19 cellular contexts compared by ENCODE assay signal in the genomic region with DNA sequence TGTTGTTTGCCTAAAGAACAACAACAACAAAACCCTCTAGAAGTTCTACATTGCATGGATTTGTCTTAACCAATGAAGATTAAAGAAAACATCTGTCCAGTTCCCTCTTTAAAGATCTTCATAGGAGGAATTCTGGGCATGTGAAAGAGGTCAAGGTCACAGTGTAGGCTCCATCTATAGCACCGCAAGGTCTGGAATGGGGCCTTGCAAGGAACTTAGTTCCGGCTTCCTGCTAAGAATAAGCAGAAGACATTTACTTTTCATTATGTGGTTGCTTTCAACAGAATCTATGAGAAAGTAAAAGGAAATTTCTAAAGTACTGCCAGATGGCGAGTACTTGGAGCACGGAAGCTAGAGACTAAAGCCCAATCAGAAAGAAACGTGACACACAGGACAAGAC. TPM values are rescaled to one million over a fixed set of nuclear protein-coding genes. Genes with fewer than 3 reads are reported as not detected.
DNase-seq lines count a peak whose midpoint lies in the region; ATAC-seq and TF ChIP-seq lines count a peak whose summit lies in the region.
"Had no signal": no experiment of that assay in that cellular context is flagged by ENCODE, and none has a peak within 500 bp of the region (broad histone marks: within the 10 kb centered on the region; RNA-seq: fewer than 3 reads in every experiment).

No MANE protein-coding gene starts in this region.

- H2BK12ac ChIP-seq in mesenchymal stem cell (ENCODE audit: low read length in 2 of 2), result no peak overlapping the region

- no peak overlapping the region for H2BK5ac ChIP-seq in mesenchymal stem cell (ENCODE audit: low read depth, low read length, poor library complexity, severe bottlenecking)

- H3K4me3 ChIP-seq in mesenchymal stem cell (ENCODE audit: insufficient read depth in 1 of 2, low read depth in 1 of 2, low read length in 2 of 2) (no peak overlapping the region), osteoblast (ENCODE audit: insufficient read depth, low read length) (no peak overlapping the region)
- H3K4me3 ChIP-seq: GM12878, MG63, SJSA1 had no signal

- H3K4me1 ChIP-seq in mesenchymal stem cell (ENCODE audit: control insufficient read depth, insufficient read depth, low read depth, low read length), result peaks cover 2% of the 10 kb centered on the region
- H3K4me1 ChIP-seq in osteoblast (ENCODE audit: insufficient read depth, low read length), result peaks cover 14% of the 10 kb centered on the region

- H3K27ac Mint-ChIP-seq in chondrocyte (ENCODE audit: unreplicated experiment), result peak overlapping the region; percentile 80

- H4K20me1 ChIP-seq in osteoblast (ENCODE audit: insufficient read depth, low read length), result no peaks in the 10 kb centered on the region

- no peak overlapping the region for H2BK15ac ChIP-seq in mesenchymal stem cell (ENCODE audit: low read depth, poor library complexity, severe bottlenecking)

- H3K14ac ChIP-seq in mesenchymal stem cell (ENCODE audit: low read length in 2 of 2), result no peak overlapping the region

- H3K36me3 Mint-ChIP-seq in chondrocyte (ENCODE audit: low read depth), result peaks cover 3% of the 10 kb centered on the region
- H3K36me3 Mint-ChIP-seq: CD14-positive monocyte had no signal

- H3K9ac ChIP-seq in mesenchymal stem cell (ENCODE audit: low read length), result no peak overlapping the region

- no peaks in the 10 kb centered on the region for H3K27me3 Mint-ChIP-seq in chondrocyte (ENCODE audit: low read depth)

- H2AK5ac ChIP-seq in mesenchymal stem cell (ENCODE audit: low read length, severe bottlenecking), result no peak overlapping the region

- no peaks in the 10 kb centered on the region for H3K79me2 ChIP-seq in osteoblast (ENCODE audit: insufficient read depth, low read length)

- no peaks in the 10 kb centered on the region for H3K79me1 ChIP-seq in mesenchymal stem cell (replicated peaks; ENCODE audit: low read length, poor library complexity, severe bottlenecking)

- H3K36me3 ChIP-seq in mesenchymal stem cell (ENCODE audit: control insufficient read depth in 1 of 2, insufficient read depth in 2 of 2, low read depth in 1 of 2, low read length in 2 of 2) (peaks cover 0 to 2% of the 10 kb centered on the region in 2 experiments), osteoblast (ENCODE audit: insufficient read depth, low read length) (no peaks in the 10 kb centered on the region)
- H3K36me3 ChIP-seq: MG63, SJSA1 had no signal

- no peak overlapping the region for H3K4me3 Mint-ChIP-seq in chondrocyte (ENCODE audit: unreplicated experiment)
- H3K4me3 Mint-ChIP-seq: CD14-positive monocyte had no signal

- ATAC-seq in HG03097 (IDR thresholded peaks at IDR 0.05; ENCODE audit: low FRiP score, unreplicated experiment), result no peak
- ATAC-seq: GM12878 had no signal

- H4K91ac ChIP-seq in mesenchymal stem cell (ENCODE audit: low read length), result no peak overlapping the region

- no peak overlapping the region for H3K18ac ChIP-seq in mesenchymal stem cell (ENCODE audit: low read depth in 1 of 2, low read length in 2 of 2)

- DNase-seq in AG08395 (ENCODE audit: low spot score) (peak; percentile 20), G401 (ENCODE audit: low spot score) (peak; percentile 66), chondrocyte (ENCODE audit: low spot score) (no peak), mesenchymal stem cell (peak; percentile 75), GM20000 (ENCODE audit: low spot score) (no peak), COLO668 (lab: John Stamatoyannopoulos, UW; ENCODE audit: unreplicated experiment) (no peak), osteoblast (ENCODE audit: insufficient read length, low spot score, missing footprints) (no peak)
- DNase-seq: AML-193, Caco-2, IMR-90, Karpas-422, MG63, NCI-H1092 treated with DMSO at 0.1 percent for 48 hours, NCI-H226, NCI-H526 had no signal

- no peaks in the 10 kb centered on the region for H3K27me3 ChIP-seq in mesenchymal stem cell (ENCODE audit: control insufficient read depth in 1 of 2, insufficient read depth in 1 of 2, low read length in 2 of 2)
- no peaks in the 10 kb centered on the region for H3K27me3 ChIP-seq in osteoblast (ENCODE audit: insufficient read depth, low read length)
- H3K27me3 ChIP-seq: MG63, SJSA1 had no signal

- H3K4me2 ChIP-seq in mesenchymal stem cell (ENCODE audit: low read length, poor library complexity, severe bottlenecking) (no peak overlapping the region), osteoblast (ENCODE audit: insufficient read depth, low read length) (no peak overlapping the region)

- H3K4ac ChIP-seq in mesenchymal stem cell (ENCODE audit: low read depth in 1 of 2, low read length in 2 of 2), result no peak overlapping the region

- H3K9me3 ChIP-seq in mesenchymal stem cell (ENCODE audit: control insufficient read depth, low read length) (no peaks in the 10 kb centered on the region), osteoblast (ENCODE audit: low read depth, low read length) (no peaks in the 10 kb centered on the region)
- H3K9me3 ChIP-seq: Caco-2, MG63, SJSA1 had no signal

- WGBS in mesenchymal stem cell, result 40% methylated on average over 3 of the region's 5 CpGs

- H2BK120ac ChIP-seq in mesenchymal stem cell (ENCODE audit: low read depth, low read length), result no peak overlapping the region

- H2AFZ ChIP-seq in mesenchymal stem cell (ENCODE audit: low read depth, low read length) (no peak overlapping the region), osteoblast (ENCODE audit: low read length) (no peak overlapping the region)

- H3K4me1 Mint-ChIP-seq in chondrocyte (ENCODE audit: low read depth), result peaks cover 62% of the 10 kb centered on the region

- no peak overlapping the region for H3K23ac ChIP-seq in mesenchymal stem cell (ENCODE audit: low read length in 2 of 2)

- in situ Hi-C loops in G401 (cut with HindIII; ENCODE audit: low sequenced_read_pairs), result no loop called here

- H3K27ac ChIP-seq in mesenchymal stem cell (ENCODE audit: low read length, poor library complexity, severe bottlenecking), result no peak overlapping the region
- H3K27ac ChIP-seq in osteoblast (ENCODE audit: low read depth, low read length), result no peak overlapping the region
- H3K27ac ChIP-seq: SJSA1 had no signal

- no peaks in the 10 kb centered on the region for H3K9me3 Mint-ChIP-seq in chondrocyte (ENCODE audit: low read depth)

- no peak for TF ChIP-seq CTCF in chondrocyte (IDR thresholded peaks at IDR 0.05)
- no peak for TF ChIP-seq CTCF in GM20000 (IDR thresholded peaks at IDR 0.05; ENCODE audit: extremely low read depth, missing control alignments)
- no peak for TF ChIP-seq CTCF in osteoblast (IDR thresholded peaks at IDR 0.05; ENCODE audit: extremely low read depth, low read depth, low read length)

- no peak overlapping the region for H4K8ac ChIP-seq in mesenchymal stem cell (ENCODE audit: low read length)

RNA-seq across cellular contexts. Expression of gene GNPNAT1, which starts 57.2 kb away (rescaled TPM):
- total RNA-seq in G401 (2014; rRNA removed; shearing (Covaris generic)), result 158 and 201 TPM in 2 replicates
- total RNA-seq in chondrocyte (45.9 to 51.0 TPM (median 48.4 TPM) in 3 replicates), osteoblast (25.0 and 35.5 TPM in 2 replicates)
- 24.7 TPM for polyA plus RNA-seq in mesenchymal stem cell (2013, experiment 1 of 2)
- 30.8 TPM for polyA plus RNA-seq in mesenchymal stem cell (2013, experiment 2 of 2)

Comparison
In these comparisons a context has a peak if more than half of its experiments do, and no peak if none do; other contexts are left out.
1. DNase-seq: peak in AG08395 (single experiment), G401 (single experiment) and mesenchymal stem cell (single experiment); none in chondrocyte (single experiment), GM20000 (single experiment), COLO668 (single experiment) and osteoblast (single experiment).